Comparison of ENCODE assay signal across 8 cellular contexts in genomic region chr13:44243198-44243852, GRCh38.
DNase-seq lines count a peak whose midpoint lies in the region; ATAC-seq, FAIRE-seq and TF ChIP-seq lines count a peak whose summit lies in the region.

No MANE protein-coding gene starts in this region.

- no peak overlapping the region for H2AFZ ChIP-seq in Karpas-422 (ENCODE audit: low read length)

- no peaks in the 10 kb centered on the region for H4K20me1 ChIP-seq in Karpas-422 (ENCODE audit: insufficient read depth, low read depth, low read length)

- H3K9me3 ChIP-seq in Karpas-422 (ENCODE audit: low read length), result no peaks in the 10 kb centered on the region
- no peaks in the 10 kb centered on the region for H3K9me3 ChIP-seq in WERI-Rb-1 (ENCODE audit: severe bottlenecking)
- no peaks in the 10 kb centered on the region for H3K9me3 ChIP-seq in kidney (ENCODE audit: control insufficient read depth in 1 of 2, low read length in 2 of 2)

- no peak for FAIRE-seq in kidney (lab: Jason Lieb, UNC)

- H3K79me2 ChIP-seq in Karpas-422 (ENCODE audit: low read length), result no peaks in the 10 kb centered on the region

- no peaks in the 10 kb centered on the region for H3K9me2 ChIP-seq in Karpas-422 (replicated peaks; ENCODE audit: insufficient read depth, low read length)

- H3K4me1 ChIP-seq in Karpas-422 (ENCODE audit: low read length) (peaks cover 7% of the 10 kb centered on the region; the same call in 1 of the 2 replicates), kidney (ENCODE audit: control insufficient read depth in 1 of 2, insufficient read depth in 1 of 2, low read depth in 1 of 2, low read length in 2 of 2) (no peaks in the 10 kb centered on the region)

- no peaks in the 10 kb centered on the region for H3K27me3 ChIP-seq in Karpas-422 (ENCODE audit: low read length)
- no peaks in the 10 kb centered on the region for H3K27me3 ChIP-seq in WERI-Rb-1 (ENCODE audit: insufficient read depth, low read depth, severe bottlenecking)

- H3K27me3 Mint-ChIP-seq in activated T-cell treated with anti-CD3 and anti-CD28 coated beads, Interleukin-2, amount 50 U/mL, for 4 hours (ENCODE audit: low read depth), result peaks cover 3% of the 10 kb centered on the region
- H3K27me3 Mint-ChIP-seq in activated T-cell treated with anti-CD3 and anti-CD28 coated beads, Interleukin-2, amount 50 U/mL, for 24 hours, result peaks cover 4% of the 10 kb centered on the region

- intact Hi-C loops in left cardiac atrium (cut with DNase I), result no loop called here
- intact Hi-C loops in kidney (cut with DNase I), result no loop called here

- TF ChIP-seq CTCF in WERI-Rb-1 (IDR thresholded peaks at IDR 0.05; ENCODE audit: low read depth, low read length) (peak; percentile 79), retinal pigment epithelial cell (conservative IDR thresholded peaks at IDR 0.05; ENCODE audit: low read depth, low read length) (peak; percentile 41), kidney (IDR thresholded peaks at IDR 0.05; ENCODE audit: borderline replicate concordance, extremely low read depth, insufficient read depth) (no peak)

- no peak for DNase-seq in activated T-cell treated with anti-CD3 and anti-CD28 coated beads, Interleukin-2, amount 50 U/mL, for 4 hours
- no peak for DNase-seq in activated T-cell treated with anti-CD3 and anti-CD28 coated beads, Interleukin-2, amount 50 U/mL, for 24 hours
- DNase-seq in Karpas-422 (peak; percentile 71), WERI-Rb-1 (peak; percentile 62), left cardiac atrium (no peak), retinal pigment epithelial cell (ENCODE audit: low read depth) (no peak), kidney (no peak)

- no peaks in the 10 kb centered on the region for H3K36me3 Mint-ChIP-seq in activated T-cell treated with anti-CD3 and anti-CD28 coated beads, Interleukin-2, amount 50 U/mL, for 4 hours (ENCODE audit: insufficient read depth)
- no peaks in the 10 kb centered on the region for H3K36me3 Mint-ChIP-seq in activated T-cell treated with anti-CD3 and anti-CD28 coated beads, Interleukin-2, amount 50 U/mL, for 24 hours (ENCODE audit: low read depth)

- no peak overlapping the region for H3K4me3 ChIP-seq in Karpas-422 (ENCODE audit: low read length)
- no peak overlapping the region for H3K4me3 ChIP-seq in WERI-Rb-1 (ENCODE audit: low read depth, low read length)
- H3K4me3 ChIP-seq in retinal pigment epithelial cell (ENCODE audit: low read length), result no peak overlapping the region
- no peak overlapping the region for H3K4me3 ChIP-seq in kidney (ENCODE audit: low read length in 2 of 2)

- H3K9ac ChIP-seq in Karpas-422 (ENCODE audit: low read length) (no peak overlapping the region), kidney (ENCODE audit: low read length in 2 of 2) (no peak overlapping the region)

- H3K27ac ChIP-seq in Karpas-422 (ENCODE audit: low read length), result no peak overlapping the region
- no peak overlapping the region for H3K27ac ChIP-seq in WERI-Rb-1
- H3K27ac ChIP-seq in kidney (ENCODE audit: low read depth in 2 of 2, low read length in 2 of 2), result no peak overlapping the region

- peaks cover 6% of the 10 kb centered on the region for H3K4me1 Mint-ChIP-seq in activated T-cell treated with anti-CD3 and anti-CD28 coated beads, Interleukin-2, amount 50 U/mL, for 4 hours (ENCODE audit: low read depth)
- H3K4me1 Mint-ChIP-seq in activated T-cell treated with anti-CD3 and anti-CD28 coated beads, Interleukin-2, amount 50 U/mL, for 24 hours (ENCODE audit: low read depth), result peaks cover 10% of the 10 kb centered on the region

- no peaks in the 10 kb centered on the region for H3K9me3 Mint-ChIP-seq in activated T-cell treated with anti-CD3 and anti-CD28 coated beads, Interleukin-2, amount 50 U/mL, for 4 hours
- no peaks in the 10 kb centered on the region for H3K9me3 Mint-ChIP-seq in activated T-cell treated with anti-CD3 and anti-CD28 coated beads, Interleukin-2, amount 50 U/mL, for 24 hours

- ATAC-seq in activated T-cell treated with anti-CD3 and anti-CD28 coated beads, Interleukin-2, amount 50 U/mL, for 4 hours, result peak; percentile 53 to 56
- ATAC-seq in left cardiac atrium (peak; percentile 33 to 55), GM18517 (IDR thresholded peaks at IDR 0.05; ENCODE audit: unreplicated experiment) (no peak)

- no peak overlapping the region for H3K4me2 ChIP-seq in Karpas-422 (ENCODE audit: low read depth, low read length, poor library complexity, severe bottlenecking)

- H3K27ac Mint-ChIP-seq in activated T-cell treated with anti-CD3 and anti-CD28 coated beads, Interleukin-2, amount 50 U/mL, for 24 hours, result no peak overlapping the region

- H3K36me3 ChIP-seq in Karpas-422 (ENCODE audit: insufficient read depth, low read length), result no peaks in the 10 kb centered on the region
- no peaks in the 10 kb centered on the region for H3K36me3 ChIP-seq in WERI-Rb-1
- no peaks in the 10 kb centered on the region for H3K36me3 ChIP-seq in kidney (ENCODE audit: control insufficient read depth in 1 of 2, insufficient read depth in 2 of 2, low read length in 2 of 2)

- H3K4me3 Mint-ChIP-seq in activated T-cell treated with anti-CD3 and anti-CD28 coated beads, Interleukin-2, amount 50 U/mL, for 4 hours, result no peak overlapping the region
- no peak overlapping the region for H3K4me3 Mint-ChIP-seq in activated T-cell treated with anti-CD3 and anti-CD28 coated beads, Interleukin-2, amount 50 U/mL, for 24 hours

Comparison
In these comparisons a context has a peak if more than half of its experiments do, and no peak if none do; other contexts are left out.
1. DNase-seq: peak in Karpas-422 (single experiment) and WERI-Rb-1 (single experiment); none in activated T-cell treated with anti-CD3 and anti-CD28 coated beads, Interleukin-2, amount 50 U/mL, for 4 hours (single experiment), activated T-cell treated with anti-CD3 and anti-CD28 coated beads, Interleukin-2, amount 50 U/mL, for 24 hours (single experiment), left cardiac atrium (single experiment), retinal pigment epithelial cell (single experiment) and kidney (single experiment).